1 cellular context compared by ENCODE assay signal in genomic region chr1:156692958-156693857, GRCh38.
A peak's percentile ranks its signal among the peaks of the same experiment; 100 is the strongest.
TF ChIP-seq lines count a peak whose summit lies in the region.

No MANE protein-coding gene starts in this region.

TF ChIP-seq in HCT116, 20 proteins besides CTCF, POLR2A, EP300 and RAD21 (continued from another document):
- TF ChIP-seq, protein P1, sequence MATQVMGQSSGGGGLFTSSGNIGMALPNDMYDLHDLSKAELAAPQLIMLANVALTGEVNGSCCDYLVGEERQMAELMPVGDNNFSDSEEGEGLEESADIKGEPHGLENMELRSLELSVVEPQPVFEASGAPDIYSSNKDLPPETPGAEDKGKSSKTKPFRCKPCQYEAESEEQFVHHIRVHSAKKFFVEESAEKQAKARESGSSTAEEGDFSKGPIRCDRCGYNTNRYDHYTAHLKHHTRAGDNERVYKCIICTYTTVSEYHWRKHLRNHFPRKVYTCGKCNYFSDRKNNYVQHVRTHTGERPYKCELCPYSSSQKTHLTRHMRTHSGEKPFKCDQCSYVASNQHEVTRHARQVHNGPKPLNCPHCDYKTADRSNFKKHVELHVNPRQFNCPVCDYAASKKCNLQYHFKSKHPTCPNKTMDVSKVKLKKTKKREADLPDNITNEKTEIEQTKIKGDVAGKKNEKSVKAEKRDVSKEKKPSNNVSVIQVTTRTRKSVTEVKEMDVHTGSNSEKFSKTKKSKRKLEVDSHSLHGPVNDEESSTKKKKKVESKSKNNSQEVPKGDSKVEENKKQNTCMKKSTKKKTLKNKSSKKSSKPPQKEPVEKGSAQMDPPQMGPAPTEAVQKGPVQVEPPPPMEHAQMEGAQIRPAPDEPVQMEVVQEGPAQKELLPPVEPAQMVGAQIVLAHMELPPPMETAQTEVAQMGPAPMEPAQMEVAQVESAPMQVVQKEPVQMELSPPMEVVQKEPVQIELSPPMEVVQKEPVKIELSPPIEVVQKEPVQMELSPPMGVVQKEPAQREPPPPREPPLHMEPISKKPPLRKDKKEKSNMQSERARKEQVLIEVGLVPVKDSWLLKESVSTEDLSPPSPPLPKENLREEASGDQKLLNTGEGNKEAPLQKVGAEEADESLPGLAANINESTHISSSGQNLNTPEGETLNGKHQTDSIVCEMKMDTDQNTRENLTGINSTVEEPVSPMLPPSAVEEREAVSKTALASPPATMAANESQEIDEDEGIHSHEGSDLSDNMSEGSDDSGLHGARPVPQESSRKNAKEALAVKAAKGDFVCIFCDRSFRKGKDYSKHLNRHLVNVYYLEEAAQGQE (IDR thresholded peaks at IDR 0.05; ENCODE audit: low read depth), result no peak
- TF ChIP-seq TCF7L2 (IDR thresholded peaks at IDR 0.05; ENCODE audit: borderline replicate concordance, extremely low read depth, insufficient read depth, insufficient read length) (peak; percentile 91), POLR2AphosphoS5 (IDR thresholded peaks at IDR 0.05; ENCODE audit: low read depth, low read length) (peak; percentile 50), FOSL1 (IDR thresholded peaks at IDR 0.05; ENCODE audit: low read depth) (no peak), EGR1 (IDR thresholded peaks at IDR 0.05; ENCODE audit: low read depth) (no peak), CBX3 (IDR thresholded peaks at IDR 0.05; ENCODE audit: low read depth) (no peak), SP1 (IDR thresholded peaks at IDR 0.05; ENCODE audit: low read depth) (no peak), YY1 (IDR thresholded peaks at IDR 0.05; ENCODE audit: extremely low read depth, insufficient replicate concordance, low read depth, low read length) (no peak), ELF1 (IDR thresholded peaks at IDR 0.05; ENCODE audit: borderline replicate concordance, low read depth) (no peak)
